Comparison of ENCODE assay signal across 8 cellular contexts in the genomic region with DNA sequence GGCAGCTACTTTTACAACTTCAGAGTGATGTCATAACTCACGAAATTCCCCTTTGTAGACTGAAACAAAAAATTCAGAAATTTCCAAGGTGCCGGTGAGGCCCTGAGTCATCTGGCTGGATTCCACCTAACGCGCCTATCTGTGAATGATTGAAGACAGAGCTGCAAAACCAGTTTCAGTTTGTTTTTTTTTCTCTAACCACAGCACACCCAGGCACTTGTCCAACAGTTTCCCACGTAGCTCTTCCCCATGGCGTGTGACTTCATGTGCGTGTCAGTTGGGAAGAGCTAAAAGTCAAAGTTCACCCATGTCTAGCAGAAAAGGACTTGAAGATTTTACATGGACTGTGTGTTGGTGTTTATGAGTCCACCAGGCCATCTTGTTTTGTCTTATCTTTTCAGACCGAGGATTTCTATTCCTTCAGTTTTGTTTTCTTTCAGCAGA. TPM values are rescaled to one million over a fixed set of nuclear protein-coding genes. Genes with fewer than 3 reads are reported as not detected.
DNase-seq lines count a peak whose midpoint lies in the region; ATAC-seq and TF ChIP-seq lines count a peak whose summit lies in the region.

No MANE protein-coding gene starts in this region.

- H3K9me3 Mint-ChIP-seq in stimulated activated naive CD8-positive, alpha-beta T cell treated with anti-CD3 and anti-CD28 coated beads, Interleukin-15, Interleukin-2, amounts not matched to agents 100 ng/mL and 50 ng/mL, for 24 hours = no peaks in the 10 kb centered on the region

- peak overlapping the region; percentile 72 for H3K4me3 Mint-ChIP-seq in stimulated activated naive CD8-positive, alpha-beta T cell treated with anti-CD3 and anti-CD28 coated beads, Interleukin-15, Interleukin-2, amounts not matched to agents 100 ng/mL and 50 ng/mL, for 24 hours

- ATAC-seq in GM18907 (IDR thresholded peaks at IDR 0.05; ENCODE audit: unreplicated experiment) (peak; percentile 85), HG03135 (IDR thresholded peaks at IDR 0.05; ENCODE audit: unreplicated experiment) (peak; percentile 86)

- no peaks in the 10 kb centered on the region for H3K36me3 ChIP-seq in Peyer's patch

- no peaks in the 10 kb centered on the region for H3K9me3 ChIP-seq in Peyer's patch

- H3K36me3 Mint-ChIP-seq in stimulated activated naive CD8-positive, alpha-beta T cell treated with anti-CD3 and anti-CD28 coated beads, Interleukin-15, Interleukin-2, amounts not matched to agents 100 ng/mL and 50 ng/mL, for 24 hours (ENCODE audit: low read depth) = no peaks in the 10 kb centered on the region

- TF ChIP-seq POLR2A in Peyer's patch (IDR thresholded peaks at IDR 0.05) = peak in 1 of 2 donors; percentile 18

- peaks cover 29% of the 10 kb centered on the region for H3K4me1 Mint-ChIP-seq in stimulated activated naive CD8-positive, alpha-beta T cell treated with anti-CD3 and anti-CD28 coated beads, Interleukin-15, Interleukin-2, amounts not matched to agents 100 ng/mL and 50 ng/mL, for 24 hours (ENCODE audit: low read depth)

- peak; percentile 90 for DNase-seq in AG09319 (ENCODE audit: extremely low read depth, low read depth)
- DNase-seq in Peyer's patch = peak; percentile 21 to 76 (median 56)
- peak; percentile 97 for DNase-seq in amniotic epithelial cell (ENCODE audit: low read depth)
- DNase-seq in kidney glomerular epithelial cell (lab: John Stamatoyannopoulos, UW) = peak; percentile 92
- DNase-seq in amygdala (lab: John Stamatoyannopoulos, UW) = no peak

- no peaks in the 10 kb centered on the region for H3K27me3 Mint-ChIP-seq in stimulated activated naive CD8-positive, alpha-beta T cell treated with anti-CD3 and anti-CD28 coated beads, Interleukin-15, Interleukin-2, amounts not matched to agents 100 ng/mL and 50 ng/mL, for 24 hours

- peak overlapping the region; percentile 15 to 72 (median 48) for H3K27ac ChIP-seq in Peyer's patch

- no peaks in the 10 kb centered on the region for H3K27me3 ChIP-seq in Peyer's patch

- peak overlapping the region; percentile 93 for H3K27ac Mint-ChIP-seq in stimulated activated naive CD8-positive, alpha-beta T cell treated with anti-CD3 and anti-CD28 coated beads, Interleukin-15, Interleukin-2, amounts not matched to agents 100 ng/mL and 50 ng/mL, for 24 hours

- peak overlapping the region in 1 of 4 donors; percentile 5 for H3K4me3 ChIP-seq in Peyer's patch

- H3K4me1 ChIP-seq in Peyer's patch = no peaks in the 10 kb centered on the region

- no peak for TF ChIP-seq CTCF in AG09319 (IDR thresholded peaks at IDR 0.05; ENCODE audit: low read depth, low read length)
- no peak for TF ChIP-seq CTCF in Peyer's patch (IDR thresholded peaks at IDR 0.05)

RNA-seq across cellular contexts. Expression of gene TCEANC, which starts 16.3 kb away (rescaled TPM):
- 1 to 10 TPM; 2.8 to 9.1 (median 5.8) TPM for total RNA-seq in Peyer's patch

RNA-seq across cellular contexts. Expression of gene RAB9A, which starts 19.7 kb away (rescaled TPM):
- 10 to 100 TPM in 3 of 4 donors, 1 to 10 TPM in 1; 8.9 to 56.9 (median 12.8) TPM for total RNA-seq in Peyer's patch

Comparison
In these comparisons a context has a peak if more than half of its experiments do, and no peak if none do; other contexts are left out.
1. DNase-seq: peak in AG09319 (single experiment), Peyer's patch (3 of 3), amniotic epithelial cell (single experiment) and kidney glomerular epithelial cell (single experiment); none in amygdala (0 of 56).